In the genomic region with DNA sequence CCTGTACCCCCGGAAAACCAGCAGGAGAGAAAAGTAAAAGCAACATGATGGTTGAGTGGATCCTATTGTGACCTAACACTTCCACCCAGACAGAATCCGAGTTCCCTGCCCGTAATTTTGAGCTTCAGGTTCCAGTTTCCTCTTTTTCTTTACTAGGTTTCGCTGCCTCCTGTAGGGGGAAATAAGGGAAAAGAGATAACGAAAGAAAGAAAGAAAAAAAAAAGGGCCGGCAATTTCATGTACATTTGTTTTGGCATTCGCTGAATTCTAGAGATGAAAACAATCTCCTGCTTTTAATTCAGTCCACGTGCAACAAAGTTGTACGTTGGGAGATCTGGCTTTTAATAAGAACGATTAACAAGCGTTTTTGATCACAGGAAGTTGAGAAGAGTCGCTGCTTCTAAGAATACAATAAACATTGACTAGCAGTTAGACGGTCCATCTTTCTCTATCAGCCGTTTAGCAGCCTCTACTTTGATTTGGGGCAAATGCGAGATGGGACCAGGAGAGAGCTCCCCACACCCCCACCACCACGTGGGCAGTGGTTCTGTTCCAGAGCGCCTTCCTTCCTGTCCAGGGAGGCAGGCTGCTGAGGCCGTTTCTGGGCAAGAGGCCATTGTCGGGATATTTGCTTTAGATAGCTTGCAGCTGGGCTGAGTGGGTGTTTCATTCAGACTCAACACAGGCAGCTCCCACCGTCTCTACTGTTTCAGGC, we compare ENCODE assay signal across 8 cellular contexts.
DNase-seq lines count a peak whose midpoint lies in the region; ATAC-seq, FAIRE-seq and TF ChIP-seq lines count a peak whose summit lies in the region.

No MANE protein-coding gene starts in this region.

- H3K27me3 ChIP-seq in ACC112 (ENCODE audit: insufficient read depth, low read length) (no peaks in the 10 kb centered on the region), HCT116 (ENCODE audit: insufficient read depth, low read length) (no peaks in the 10 kb centered on the region)

- peak overlapping the region; percentile 88 for H3K27ac ChIP-seq in ACC112 (ENCODE audit: low read depth, low read length)
- no peak overlapping the region for H3K27ac ChIP-seq in HCT116 (ENCODE audit: low read depth, low read length)

- peak; percentile 37; the same call in 1 of the 2 replicates for TF ChIP-seq RAD21 in HCT116 (IDR thresholded peaks at IDR 0.05; ENCODE audit: low read depth)

- no peaks in the 10 kb centered on the region; the same call in 1 of the 2 replicates for H3K27me3 Mint-ChIP-seq in WTC11 (ENCODE audit: low read depth)

- no peaks in the 10 kb centered on the region for H3K9me2 ChIP-seq in HCT116 (ENCODE audit: insufficient read depth)

- no peak for FAIRE-seq in GM19239 (lab: Jason Lieb, UNC)

- H3K4me1 ChIP-seq in ACC112 (ENCODE audit: control insufficient read depth, insufficient read depth, low read length, unreplicated experiment) (peaks cover 51% of the 10 kb centered on the region), HCT116 (ENCODE audit: control insufficient read depth in 1 of 2, insufficient read depth in 2 of 2, low read length in 2 of 2) (peaks cover 3 to 42% of the 10 kb centered on the region in 2 experiments; a peak in 2 of 4 replicates)

- H2AFZ ChIP-seq in ACC112 (ENCODE audit: low read length, unreplicated experiment) (peak overlapping the region; percentile 95), HCT116 (ENCODE audit: low read depth, low read length, poor library complexity, severe bottlenecking) (peak overlapping the region; percentile 63)

- no peak overlapping the region for H3K9ac ChIP-seq in HCT116 (ENCODE audit: low read length)

- RAD21 ChIA-PET in HCT116 (lab: Charles Lee; ENCODE audit: low non-redundant PET in 1 of 2, low total read pairs in 2 of 2, uncharacterized antibody in 2 of 2, unreplicated experiment in 2 of 2), result no interaction called here

- H3K9me3 Mint-ChIP-seq in WTC11, result peaks cover 1% of the 10 kb centered on the region; the same call in 1 of the 2 replicates

- H3K4me3 Mint-ChIP-seq in WTC11, result no peak overlapping the region

- peaks cover 16% of the 10 kb centered on the region for H3K4me1 Mint-ChIP-seq in WTC11

- no peaks in the 10 kb centered on the region for H3K36me3 Mint-ChIP-seq in WTC11

- H3K4me3 ChIP-seq in ACC112 (ENCODE audit: low read depth, low read length) (peak overlapping the region; percentile 65), HCT116 (replicated peaks in 1 of 2; ENCODE audit: low read depth in 1 of 2, low read length in 2 of 2) (no peak overlapping the region), WI38 (ENCODE audit: low read depth, low read length) (peak overlapping the region; percentile 47), fibroblast of the aortic adventitia (ENCODE audit: low read depth, low read length) (peak overlapping the region; percentile 39)

- no peak overlapping the region for H3K4me2 ChIP-seq in HCT116 (ENCODE audit: low read length)

- ATAC-seq in HCT116, result no peak
- peak; percentile 39 for ATAC-seq in omental fat pad (ENCODE audit: low FRiP score)
- ATAC-seq in WTC11, result no peak
- no peak for ATAC-seq in HG02852 (IDR thresholded peaks at IDR 0.05; ENCODE audit: unreplicated experiment)

- intact Hi-C loops in HCT116 (cut with micrococcal nuclease), result no loop called here

- peak in 1 of 3 experiments; percentile 7; a peak in 1 of 6 replicates for TF ChIP-seq CTCF in HCT116 (IDR thresholded peaks at IDR 0.05 in 2 of 3, conservative IDR thresholded peaks at IDR 0.05 in 1 of 3; ENCODE audit: borderline replicate concordance in 1 of 3, insufficient read depth in 1 of 3, low read depth in 2 of 3, low read length in 2 of 3)
- no peak for TF ChIP-seq CTCF in WI38 (IDR thresholded peaks at IDR 0.05; ENCODE audit: low read depth, low read length)
- peak; percentile 38 for TF ChIP-seq CTCF in fibroblast of the aortic adventitia (IDR thresholded peaks at IDR 0.05; ENCODE audit: insufficient read depth, low read length)
- no peak for TF ChIP-seq CTCF in omental fat pad (IDR thresholded peaks at IDR 0.05)
- no peak for TF ChIP-seq CTCF in WTC11 (IDR thresholded peaks at IDR 0.05)

- BruUV-seq in HCT116 (replicated peaks; lab: Mats Ljungman, UMichigan), result no TSS peak

- H3K36me3 ChIP-seq in ACC112 (ENCODE audit: insufficient read depth, low read length) (no peaks in the 10 kb centered on the region), HCT116 (ENCODE audit: control insufficient read depth in 1 of 2, insufficient read depth in 2 of 2, low read length in 2 of 2) (no peaks in the 10 kb centered on the region)

- no peaks in the 10 kb centered on the region for H3K9me3 ChIP-seq in HCT116 (ENCODE audit: control insufficient read depth in 1 of 2, insufficient read depth in 1 of 2, low read depth in 1 of 2, low read length in 2 of 2)

- no peak for TF ChIP-seq POLR2A in HCT116 (IDR thresholded peaks at IDR 0.05; ENCODE audit: borderline replicate concordance, extremely low read depth, insufficient read depth, insufficient read length)

- H3K79me2 ChIP-seq in ACC112 (ENCODE audit: control insufficient read depth, insufficient read depth, low read length, unreplicated experiment) (no peaks in the 10 kb centered on the region), HCT116 (ENCODE audit: insufficient read depth, low read length) (no peaks in the 10 kb centered on the region)

- POLR2A ChIA-PET in HCT116 (lab: Charles Lee) (interaction anchor here (1.1 to 2.6 kb wide), 2 partner anchors 11 to 15 kb away, joined by 4 to 12 read pairs; no protein-coding TSS in a partner anchor), WTC11 (lab: Charles Lee) (no interaction called here)

- CTCF ChIA-PET in HCT116 (lab: Charles Lee), result interaction anchor here (0.6 to 1.2 kb wide), 4 partner anchors 52 to 635 kb away, joined by 3 read pairs; no protein-coding TSS in a partner anchor
- CTCF ChIA-PET in WTC11 (lab: Charles Lee), result interaction anchor here (0.5 to 1.6 kb wide), 10 partner anchors 10 to 470 kb away, joined by 3 to 9 read pairs (median 4); no protein-coding TSS in a partner anchor

- no peaks in the 10 kb centered on the region for H4K20me1 ChIP-seq in HCT116 (ENCODE audit: insufficient read depth)

- no peak overlapping the region for H3K27ac Mint-ChIP-seq in WTC11

- DNase-seq in HCT116 (ENCODE audit: low read depth, low spot score), result no peak
- peak; percentile 99 for DNase-seq in fibroblast of the aortic adventitia (ENCODE audit: low read depth)
- DNase-seq in omental fat pad (ENCODE audit: low spot score), result no peak
- no peak for DNase-seq in GM19239 (ENCODE audit: insufficient read length, low spot score)
- DNase-seq in WTC11 (ENCODE audit: low spot score), result no peak

TF ChIP-seq in HCT116, 20 proteins besides CTCF, POLR2A, EP300 and RAD21:
- TF ChIP-seq EZH2 (IDR thresholded peaks at IDR 0.05) (no peak), JUND (IDR thresholded peaks at IDR 0.05) (no peak), ZFX (IDR thresholded peaks at IDR 0.05) (no peak), YY1 (IDR thresholded peaks at IDR 0.05; ENCODE audit: extremely low read depth, insufficient replicate concordance, low read depth, low read length) (no peak), CEBPB (IDR thresholded peaks at IDR 0.05; ENCODE audit: low read depth) (no peak)
- TF ChIP-seq, protein P1, sequence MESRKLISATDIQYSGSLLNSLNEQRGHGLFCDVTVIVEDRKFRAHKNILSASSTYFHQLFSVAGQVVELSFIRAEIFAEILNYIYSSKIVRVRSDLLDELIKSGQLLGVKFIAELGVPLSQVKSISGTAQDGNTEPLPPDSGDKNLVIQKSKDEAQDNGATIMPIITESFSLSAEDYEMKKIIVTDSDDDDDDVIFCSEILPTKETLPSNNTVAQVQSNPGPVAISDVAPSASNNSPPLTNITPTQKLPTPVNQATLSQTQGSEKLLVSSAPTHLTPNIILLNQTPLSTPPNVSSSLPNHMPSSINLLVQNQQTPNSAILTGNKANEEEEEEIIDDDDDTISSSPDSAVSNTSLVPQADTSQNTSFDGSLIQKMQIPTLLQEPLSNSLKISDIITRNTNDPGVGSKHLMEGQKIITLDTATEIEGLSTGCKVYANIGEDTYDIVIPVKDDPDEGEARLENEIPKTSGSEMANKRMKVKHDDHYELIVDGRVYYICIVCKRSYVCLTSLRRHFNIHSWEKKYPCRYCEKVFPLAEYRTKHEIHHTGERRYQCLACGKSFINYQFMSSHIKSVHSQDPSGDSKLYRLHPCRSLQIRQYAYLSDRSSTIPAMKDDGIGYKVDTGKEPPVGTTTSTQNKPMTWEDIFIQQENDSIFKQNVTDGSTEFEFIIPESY (IDR thresholded peaks at IDR 0.05; ENCODE audit: extremely low read depth, insufficient replicate concordance, low read length), result no peak

TF ChIP-seq in WTC11, 78 proteins besides CTCF, POLR2A, EP300 and RAD21 (continues in another document):
- TF ChIP-seq ZNF423 (CRISPR knock-in tag; IDR thresholded peaks at IDR 0.05) (no peak), NR2C2 (CRISPR knock-in tag; IDR thresholded peaks at IDR 0.05) (no peak), ZBTB21 (CRISPR knock-in tag; IDR thresholded peaks at IDR 0.05; ENCODE audit: borderline replicate concordance) (no peak)
- TF ChIP-seq, protein P2, sequence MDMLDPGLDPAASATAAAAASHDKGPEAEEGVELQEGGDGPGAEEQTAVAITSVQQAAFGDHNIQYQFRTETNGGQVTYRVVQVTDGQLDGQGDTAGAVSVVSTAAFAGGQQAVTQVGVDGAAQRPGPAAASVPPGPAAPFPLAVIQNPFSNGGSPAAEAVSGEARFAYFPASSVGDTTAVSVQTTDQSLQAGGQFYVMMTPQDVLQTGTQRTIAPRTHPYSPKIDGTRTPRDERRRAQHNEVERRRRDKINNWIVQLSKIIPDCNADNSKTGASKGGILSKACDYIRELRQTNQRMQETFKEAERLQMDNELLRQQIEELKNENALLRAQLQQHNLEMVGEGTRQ (CRISPR knock-in tag; IDR thresholded peaks at IDR 0.05), result no peak
- TF ChIP-seq, protein P3, sequence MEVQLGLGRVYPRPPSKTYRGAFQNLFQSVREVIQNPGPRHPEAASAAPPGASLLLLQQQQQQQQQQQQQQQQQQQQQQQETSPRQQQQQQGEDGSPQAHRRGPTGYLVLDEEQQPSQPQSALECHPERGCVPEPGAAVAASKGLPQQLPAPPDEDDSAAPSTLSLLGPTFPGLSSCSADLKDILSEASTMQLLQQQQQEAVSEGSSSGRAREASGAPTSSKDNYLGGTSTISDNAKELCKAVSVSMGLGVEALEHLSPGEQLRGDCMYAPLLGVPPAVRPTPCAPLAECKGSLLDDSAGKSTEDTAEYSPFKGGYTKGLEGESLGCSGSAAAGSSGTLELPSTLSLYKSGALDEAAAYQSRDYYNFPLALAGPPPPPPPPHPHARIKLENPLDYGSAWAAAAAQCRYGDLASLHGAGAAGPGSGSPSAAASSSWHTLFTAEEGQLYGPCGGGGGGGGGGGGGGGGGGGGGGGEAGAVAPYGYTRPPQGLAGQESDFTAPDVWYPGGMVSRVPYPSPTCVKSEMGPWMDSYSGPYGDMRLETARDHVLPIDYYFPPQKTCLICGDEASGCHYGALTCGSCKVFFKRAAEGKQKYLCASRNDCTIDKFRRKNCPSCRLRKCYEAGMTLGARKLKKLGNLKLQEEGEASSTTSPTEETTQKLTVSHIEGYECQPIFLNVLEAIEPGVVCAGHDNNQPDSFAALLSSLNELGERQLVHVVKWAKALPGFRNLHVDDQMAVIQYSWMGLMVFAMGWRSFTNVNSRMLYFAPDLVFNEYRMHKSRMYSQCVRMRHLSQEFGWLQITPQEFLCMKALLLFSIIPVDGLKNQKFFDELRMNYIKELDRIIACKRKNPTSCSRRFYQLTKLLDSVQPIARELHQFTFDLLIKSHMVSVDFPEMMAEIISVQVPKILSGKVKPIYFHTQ (CRISPR knock-in tag; IDR thresholded peaks at IDR 0.05), result no peak

Comparison
In these comparisons a context has a peak if more than half of its experiments do, and no peak if none do; other contexts are left out.
1. H3K4me3 ChIP-seq: peak in ACC112 (single experiment), WI38 (single experiment) and fibroblast of the aortic adventitia (single experiment); none in HCT116 (0 of 2).